Comparison of ENCODE assay signal across 9 cellular contexts in the genomic region with DNA sequence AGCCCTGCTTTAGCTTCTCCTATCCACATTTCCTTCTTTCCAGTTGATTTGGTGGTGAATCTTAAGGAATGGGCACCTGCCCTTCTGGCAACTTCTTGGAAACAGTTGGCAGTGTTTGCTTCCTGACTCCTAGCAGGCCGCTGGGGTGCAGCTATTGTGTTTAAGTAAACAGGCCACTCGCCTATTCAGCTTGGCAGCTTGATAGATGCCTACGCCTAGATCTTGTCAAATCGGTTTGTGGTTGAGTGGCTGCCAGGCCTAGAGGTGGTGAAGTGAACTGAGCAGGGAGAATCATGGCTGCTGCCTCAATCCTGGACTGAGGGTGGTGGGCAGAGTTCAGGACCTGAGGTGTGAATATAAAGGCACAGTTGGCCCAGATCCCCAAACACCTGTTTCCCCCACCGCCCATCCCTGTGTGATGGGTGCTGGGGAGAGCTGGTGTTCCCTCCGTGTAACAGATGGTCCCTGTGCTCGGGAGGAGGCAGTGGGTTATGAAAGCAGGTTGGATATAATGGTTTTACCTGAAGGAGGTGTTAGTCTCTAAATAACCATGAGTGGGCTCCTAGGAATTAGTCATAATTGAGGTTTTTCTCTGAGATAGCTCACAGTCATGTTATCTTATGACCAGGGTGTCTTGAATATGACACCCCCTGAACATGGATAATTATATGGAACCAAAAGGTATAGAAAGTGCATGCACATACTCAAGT. TPM values are rescaled to one million over a fixed set of nuclear protein-coding genes. Genes with fewer than 3 reads are reported as not detected.
DNase-seq lines count a peak whose midpoint lies in the region; ATAC-seq and TF ChIP-seq lines count a peak whose summit lies in the region.
"Had no signal": no experiment of that assay in that cellular context is flagged by ENCODE, and none has a peak within 500 bp of the region (broad histone marks: within the 10 kb centered on the region; RNA-seq: fewer than 3 reads in every experiment).

No MANE protein-coding gene starts in this region.

- peak overlapping the region; percentile 26 for H3K4me3 Mint-ChIP-seq in CD4-positive, alpha-beta T cell
- peak overlapping the region; percentile 74 for H3K4me3 Mint-ChIP-seq in activated naive CD8-positive, alpha-beta T cell

- DNase-seq in CD4-positive, alpha-beta T cell = peak in 5 of 10 experiments; percentile 9 to 20 (median 15)
- peak; percentile 82 for DNase-seq in NCI-H2196 (lab: John Stamatoyannopoulos, UW; ENCODE audit: unreplicated experiment)
- DNase-seq in HuH-7.5 (ENCODE audit: low spot score) = no peak
- DNase-seq in GM19238 (ENCODE audit: insufficient read length, low spot score) = no peak
- DNase-seq in KBM-7 = no peak

- H3K27ac Mint-ChIP-seq in CD4-positive, alpha-beta T cell = peak overlapping the region; percentile 25
- peak overlapping the region; percentile 72 for H3K27ac Mint-ChIP-seq in activated naive CD8-positive, alpha-beta T cell

- H3K4me1 Mint-ChIP-seq in CD4-positive, alpha-beta T cell (ENCODE audit: low read depth) = peaks cover 48% of the 10 kb centered on the region
- H3K4me1 Mint-ChIP-seq in activated naive CD8-positive, alpha-beta T cell (ENCODE audit: low read depth) = peaks cover 46% of the 10 kb centered on the region

- H3K27ac ChIP-seq in CD4-positive, alpha-beta T cell (ENCODE audit: low read depth, low read length) = no peak overlapping the region
- peak overlapping the region; percentile 82 for H3K27ac ChIP-seq in muscle layer of duodenum (ENCODE audit: low read length)
- H3K27ac ChIP-seq: epithelial cell of prostate had no signal

- in situ Hi-C loops in KBM-7 (cut with MboI; ENCODE audit: low pct_unique_long_range_greater_than_20kb, low sequenced_read_pairs) = no loop called here

- no peaks in the 10 kb centered on the region for H3K9me3 Mint-ChIP-seq in CD4-positive, alpha-beta T cell
- H3K9me3 Mint-ChIP-seq in activated naive CD8-positive, alpha-beta T cell (ENCODE audit: low read depth) = no peaks in the 10 kb centered on the region

- no peaks in the 10 kb centered on the region for H3K27me3 Mint-ChIP-seq in CD4-positive, alpha-beta T cell
- peaks cover 3% of the 10 kb centered on the region for H3K27me3 Mint-ChIP-seq in activated naive CD8-positive, alpha-beta T cell

- H3K27me3 ChIP-seq in CD4-positive, alpha-beta T cell (ENCODE audit: control insufficient read depth, insufficient read depth, low read length) = no peaks in the 10 kb centered on the region
- H3K27me3 ChIP-seq in muscle layer of duodenum (ENCODE audit: low read depth, low read length) = no peaks in the 10 kb centered on the region

- H3K36me3 ChIP-seq in muscle layer of duodenum (ENCODE audit: control insufficient read depth in 1 of 2, insufficient read depth in 2 of 2, low read length in 2 of 2) = peaks cover 0 to 6% of the 10 kb centered on the region in 2 donors

- peak overlapping the region in 1 of 2 donors; percentile 64 for H3K4me3 ChIP-seq in muscle layer of duodenum (ENCODE audit: low read depth in 1 of 2, low read length in 2 of 2)

- intact Hi-C loops in CD4-positive, alpha-beta T cell (cut with DNase I, micrococcal nuclease) = no loop called here

- no peaks in the 10 kb centered on the region for H3K36me3 Mint-ChIP-seq in CD4-positive, alpha-beta T cell (ENCODE audit: low read depth)
- H3K36me3 Mint-ChIP-seq in activated naive CD8-positive, alpha-beta T cell = no peaks in the 10 kb centered on the region

- no peaks in the 10 kb centered on the region for H3K9me3 ChIP-seq in CD4-positive, alpha-beta T cell (ENCODE audit: control insufficient read depth, low read length)
- no peaks in the 10 kb centered on the region for H3K9me3 ChIP-seq in muscle layer of duodenum (ENCODE audit: control insufficient read depth in 1 of 2, low read length in 2 of 2)

- TF ChIP-seq CTCF in CD4-positive, alpha-beta T cell (IDR thresholded peaks at IDR 0.05) = no peak

- peak; percentile 51 for ATAC-seq in CD4-positive, alpha-beta T cell (ENCODE audit: poor library complexity)
- ATAC-seq in GM18498 (IDR thresholded peaks at IDR 0.05; ENCODE audit: unreplicated experiment) = no peak

- CTCF ChIA-PET in CD4-positive, alpha-beta T cell (lab: Charles Lee) = interaction anchor here (0.9 to 1.3 kb wide), 2 partner anchors 25 to 35 kb away, joined by 3 to 4 read pairs; no protein-coding TSS in a partner anchor

- peaks cover 7 to 22% of the 10 kb centered on the region in 2 donors for H3K4me1 ChIP-seq in muscle layer of duodenum (ENCODE audit: control insufficient read depth in 1 of 2, insufficient read depth in 2 of 2, low read length in 2 of 2)

- POLR2A ChIA-PET in CD4-positive, alpha-beta T cell (lab: Charles Lee) = interaction anchor here (0.9 kb wide), 1 partner anchor 26 kb away, joined by 3 read pairs; no protein-coding TSS in a partner anchor

RNA-seq across cellular contexts. Expression of gene PLA2G2C, which starts 0.9 kb away (rescaled TPM):
- total RNA-seq in CD4-positive, alpha-beta T cell = not detected

RNA-seq across cellular contexts. Expression of gene UBXN10, which starts 1.4 kb away (rescaled TPM):
- under 1 TPM; 0.22 to 0.44 TPM for total RNA-seq in CD4-positive, alpha-beta T cell

RNA-seq across cellular contexts. Expression of gene PLA2G2F, which starts 48.1 kb away (rescaled TPM):
- total RNA-seq in CD4-positive, alpha-beta T cell = not detected
